ENCODE assay signal across 10 cellular contexts in genomic region chr4:129641179-129641578, GRCh38.
A peak's percentile ranks its signal among the peaks of the same experiment; 100 is the strongest.
DNase-seq lines count a peak whose midpoint lies in the region; ATAC-seq and TF ChIP-seq lines count a peak whose summit lies in the region.
"Had no signal": no experiment of that assay in that cellular context is flagged by ENCODE, and none has a peak within 500 bp of the region (broad histone marks: within the 10 kb centered on the region; RNA-seq: fewer than 3 reads in every experiment).

No MANE protein-coding gene starts in this region.

- H3K9ac ChIP-seq in Karpas-422 (ENCODE audit: low read length), result no peak overlapping the region
- H3K9ac ChIP-seq: BLaER1 had no signal

- peak; percentile 82 for TF ChIP-seq CTCF in lower lobe of right lung (IDR thresholded peaks at IDR 0.05)

- no peak overlapping the region for H3K4me3 ChIP-seq in Karpas-422 (ENCODE audit: low read length)
- no peak overlapping the region for H3K4me3 ChIP-seq in lower lobe of right lung
- H3K4me3 ChIP-seq: BLaER1 had no signal

- no peaks in the 10 kb centered on the region for H3K9me2 ChIP-seq in Karpas-422 (replicated peaks; ENCODE audit: insufficient read depth, low read length)

- ATAC-seq in GM21723 (IDR thresholded peaks at IDR 0.05; ENCODE audit: unreplicated experiment), result peak; percentile 79
- ATAC-seq in lower lobe of right lung, result peak; percentile 62 to 63

- H3K4me2 ChIP-seq in Karpas-422 (ENCODE audit: low read depth, low read length, poor library complexity, severe bottlenecking), result no peak overlapping the region
- H3K4me2 ChIP-seq: BLaER1 had no signal

- H3K4me1 ChIP-seq in Karpas-422 (ENCODE audit: low read length) (no peaks in the 10 kb centered on the region), lower lobe of right lung (no peaks in the 10 kb centered on the region)
- H3K4me1 ChIP-seq: BLaER1 had no signal

- H3K79me2 ChIP-seq in Karpas-422 (ENCODE audit: low read length), result no peaks in the 10 kb centered on the region

- H3K36me3 ChIP-seq in Karpas-422 (ENCODE audit: insufficient read depth, low read length) (no peaks in the 10 kb centered on the region), lower lobe of right lung (no peaks in the 10 kb centered on the region)
- H3K36me3 ChIP-seq: BLaER1 had no signal

- H3K27me3 ChIP-seq in Karpas-422 (ENCODE audit: low read length) (no peaks in the 10 kb centered on the region), lower lobe of right lung (ENCODE audit: low read depth) (no peaks in the 10 kb centered on the region)
- H3K27me3 ChIP-seq: BLaER1 had no signal

- H3K27ac ChIP-seq in Karpas-422 (ENCODE audit: low read length), result no peak overlapping the region
- no peak overlapping the region for H3K27ac ChIP-seq in lower lobe of right lung
- H3K27ac ChIP-seq: BLaER1, epithelial cell of prostate had no signal

- intact Hi-C loops in lower lobe of right lung (cut with DNase I), result loop anchor here (10.0 kb wide), 1 partner anchor 116 kb away; no protein-coding TSS in a partner anchor

- H3K9me3 ChIP-seq in Karpas-422 (ENCODE audit: low read length) (no peaks in the 10 kb centered on the region), lower lobe of right lung (no peaks in the 10 kb centered on the region)
- H3K9me3 ChIP-seq: BLaER1 had no signal

- peak; percentile 3 for DNase-seq in NCI-H1105 treated with DMSO at 0.1 percent for 48 hours (lab: John Stamatoyannopoulos, UW)
- DNase-seq in NCI-H1105 (lab: John Stamatoyannopoulos, UW), result no peak
- peak; percentile 91 for DNase-seq in Karpas-422
- peak in 3 of 5 donors; percentile 3 to 20 (median 15) for DNase-seq in T-helper 1 cell
- peak; percentile 4 for DNase-seq in cerebellum (ENCODE audit: low spot score)
- no peak for DNase-seq in lower lobe of right lung
- DNase-seq in stimulated activated naive CD4-positive, alpha-beta T cell (lab: John Stamatoyannopoulos, UW), result peak in 4 of 6 experiments; percentile 2 to 18 (median 12)

- H2AFZ ChIP-seq in Karpas-422 (ENCODE audit: low read length), result no peak overlapping the region

- no peaks in the 10 kb centered on the region for H4K20me1 ChIP-seq in Karpas-422 (ENCODE audit: insufficient read depth, low read depth, low read length)
- H4K20me1 ChIP-seq: BLaER1 had no signal

Comparison
In these comparisons a context has a peak if more than half of its experiments do, and no peak if none do; other contexts are left out.
1. DNase-seq: peak in NCI-H1105 treated with DMSO at 0.1 percent for 48 hours (single experiment), Karpas-422 (single experiment), T-helper 1 cell (3 of 5), cerebellum (single experiment) and stimulated activated naive CD4-positive, alpha-beta T cell (4 of 6); none in NCI-H1105 (single experiment) and lower lobe of right lung (single experiment).